In the genomic region with DNA sequence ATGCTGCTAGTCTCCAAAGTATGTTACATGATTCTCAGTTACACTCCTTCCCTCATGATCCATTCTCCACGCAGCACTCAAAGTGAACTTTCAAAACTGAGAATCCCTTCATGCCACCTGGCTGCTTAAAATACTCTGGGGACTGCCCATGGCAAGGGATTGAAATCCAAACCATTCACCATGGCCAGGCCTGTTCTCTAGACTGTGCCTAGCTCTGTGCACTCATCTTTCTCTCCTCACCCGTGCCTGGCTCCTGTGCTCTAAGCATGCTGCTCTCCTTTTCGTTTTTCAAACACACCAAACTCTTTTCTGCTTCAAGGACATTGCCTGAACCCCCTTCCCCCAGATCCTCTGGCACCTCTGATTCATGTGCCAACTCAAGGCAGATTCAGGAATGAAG, we compare ENCODE assay signal across 27 cellular contexts.
A peak's percentile ranks its signal among the peaks of the same experiment; 100 is the strongest.
DNase-seq lines count a peak whose midpoint lies in the region; ATAC-seq, FAIRE-seq and TF ChIP-seq lines count a peak whose summit lies in the region.
"Had no signal": no experiment of that assay in that cellular context is flagged by ENCODE, and none has a peak within 500 bp of the region (broad histone marks: within the 10 kb centered on the region; RNA-seq: fewer than 3 reads in every experiment).

No MANE protein-coding gene starts in this region.

- no peak overlapping the region for H4K8ac ChIP-seq in mesendoderm (ENCODE audit: low read depth, low read length)

- no peak for FAIRE-seq in HepG2 (lab: Jason Lieb, UNC)
- FAIRE-seq: A549, D721Med, GM12878, GM12892, GM18507 had no signal

- no peak overlapping the region for H3K4me3 ChIP-seq in cardiac muscle cell
- no peak overlapping the region for H3K4me3 ChIP-seq in left ventricle myocardium inferior
- H3K4me3 ChIP-seq in HepG2 (replicated peaks in 1 of 3; ENCODE audit: insufficient read depth in 1 of 3, low read depth in 2 of 3, low read length in 3 of 3), result no peak overlapping the region
- H3K4me3 ChIP-seq in right lobe of liver, result no peak overlapping the region
- no peak overlapping the region for H3K4me3 ChIP-seq in mesendoderm (ENCODE audit: low read length)
- H3K4me3 ChIP-seq: A549; BLaER1 treated with 17β-estradiol and CSF1 and Interleukin-3, amounts not matched to agents 10 nM and 100 nM; GM12878 had no signal

- no peaks in the 10 kb centered on the region for H3K79me2 ChIP-seq in HepG2 (ENCODE audit: insufficient read depth, low read length)
- H3K79me2 ChIP-seq in mesendoderm (ENCODE audit: control insufficient read depth, insufficient read depth, low read length), result no peaks in the 10 kb centered on the region

- H3K27ac ChIP-seq in cardiac muscle cell (peak overlapping the region; percentile 37), left ventricle myocardium inferior (replicated peaks) (peak overlapping the region; percentile 45), HepG2 (ENCODE audit: extremely low read length, insufficient read depth, low read length) (peak overlapping the region; percentile 67), right lobe of liver (no peak overlapping the region), mesendoderm (ENCODE audit: low read depth, low read length) (no peak overlapping the region)
- H3K27ac ChIP-seq: 22Rv1; A549; BLaER1 treated with 17β-estradiol and CSF1 and Interleukin-3, amounts not matched to agents 10 nM and 100 nM; C4-2B had no signal

- no peak overlapping the region for H4K5ac ChIP-seq in mesendoderm (ENCODE audit: low read length)

- CTCF ChIA-PET in HepG2 (lab: Yijun Ruan, JAX; ENCODE audit: low intra/inter-chr PET ratio, low total read pairs), result no interaction called here

- no peak overlapping the region for H2BK15ac ChIP-seq in mesendoderm (replicated peaks; ENCODE audit: low read depth)

- no peaks in the 10 kb centered on the region for H3K36me3 ChIP-seq in cardiac muscle cell
- H3K36me3 ChIP-seq in left ventricle myocardium inferior, result no peaks in the 10 kb centered on the region
- H3K36me3 ChIP-seq in HepG2 (replicated peaks in 1 of 2; ENCODE audit: control insufficient read depth in 1 of 2, insufficient read depth in 2 of 2, low read length in 2 of 2), result no peaks in the 10 kb centered on the region
- no peaks in the 10 kb centered on the region for H3K36me3 ChIP-seq in right lobe of liver
- no peaks in the 10 kb centered on the region for H3K36me3 ChIP-seq in mesendoderm (ENCODE audit: control insufficient read depth, insufficient read depth, low read length)
- H3K36me3 ChIP-seq: BLaER1 treated with 17β-estradiol and CSF1 and Interleukin-3, amounts not matched to agents 10 nM and 100 nM had no signal

- no peak overlapping the region for H3K18ac ChIP-seq in mesendoderm (ENCODE audit: low read length)

- no peaks in the 10 kb centered on the region for H3K27me3 ChIP-seq in cardiac muscle cell
- H3K27me3 ChIP-seq in left ventricle myocardium inferior (ENCODE audit: low read depth), result no peaks in the 10 kb centered on the region
- no peaks in the 10 kb centered on the region for H3K27me3 ChIP-seq in HepG2 (ENCODE audit: control insufficient read depth in 1 of 2, insufficient read depth in 2 of 2, low read length in 2 of 2)
- H3K27me3 ChIP-seq in right lobe of liver, result no peaks in the 10 kb centered on the region
- H3K27me3 ChIP-seq in mesendoderm (ENCODE audit: insufficient read depth, low read length, poor library complexity), result no peaks in the 10 kb centered on the region
- H3K27me3 ChIP-seq: BLaER1 treated with 17β-estradiol and CSF1 and Interleukin-3, amounts not matched to agents 10 nM and 100 nM had no signal

- H4K20me1 ChIP-seq in HepG2 (ENCODE audit: insufficient read depth, low read length), result no peaks in the 10 kb centered on the region
- H4K20me1 ChIP-seq: BLaER1 treated with 17β-estradiol and CSF1 and Interleukin-3, amounts not matched to agents 10 nM and 100 nM had no signal

- H3K9ac ChIP-seq in HepG2 (ENCODE audit: insufficient read depth, low read depth, low read length) (no peak overlapping the region), mesendoderm (ENCODE audit: low read length) (no peak overlapping the region)
- H3K9ac ChIP-seq: BLaER1 treated with 17β-estradiol and CSF1 and Interleukin-3, amounts not matched to agents 10 nM and 100 nM had no signal

- POLR2A ChIA-PET in HepG2 (lab: Yijun Ruan, JAX), result no interaction called here

- no peak for TF ChIP-seq EP300 in HepG2 (IDR thresholded peaks at IDR 0.05; ENCODE audit: low read depth in 2 of 2, low read length in 2 of 2)
- no peak for TF ChIP-seq EP300 in HepG2 (CRISPR knock-in tag; IDR thresholded peaks at IDR 0.05; ENCODE audit: borderline replicate concordance)

- H3K23ac ChIP-seq in mesendoderm (ENCODE audit: low read length), result peak overlapping the region; percentile 48

- TF ChIP-seq RAD21 in HepG2 (CRISPR knock-in tag; IDR thresholded peaks at IDR 0.05), result no peak

- BruUV-seq in HepG2 (replicated peaks; lab: Mats Ljungman, UMichigan), result no TSS peak

- H3K56ac ChIP-seq in mesendoderm (ENCODE audit: low read length), result no peak overlapping the region

- WGBS in HepG2 (ENCODE audit: low lambda C conversion rate), result 56% methylated on average over 3 of the region's 3 CpGs
- 93% methylated on average over 3 of the region's 3 CpGs for WGBS in right lobe of liver (ENCODE audit: insufficient coverage, low coverage, low lambda C conversion rate, missing lambda C conversion rate)
- WGBS in mesendoderm (ENCODE audit: extremely low coverage, insufficient coverage, low lambda C conversion rate), result no CpG with 5 or more reads among the region's 3 CpGs

- H3K4ac ChIP-seq in mesendoderm (ENCODE audit: low read depth, low read length), result no peak overlapping the region

- H2BK5ac ChIP-seq in mesendoderm (ENCODE audit: low read length), result no peak overlapping the region

- peaks cover 5% of the 10 kb centered on the region for H3K4me1 ChIP-seq in cardiac muscle cell (ENCODE audit: low read depth)
- H3K4me1 ChIP-seq in left ventricle myocardium inferior, result peaks cover 23% of the 10 kb centered on the region
- peaks cover 38% of the 10 kb centered on the region for H3K4me1 ChIP-seq in HepG2 (ENCODE audit: insufficient read depth, low read length)
- H3K4me1 ChIP-seq in right lobe of liver, result no peaks in the 10 kb centered on the region
- H3K4me1 ChIP-seq in mesendoderm (ENCODE audit: control insufficient read depth, low read depth, low read length), result no peaks in the 10 kb centered on the region
- H3K4me1 ChIP-seq: A549; BLaER1 treated with 17β-estradiol and CSF1 and Interleukin-3, amounts not matched to agents 10 nM and 100 nM; Caco-2 had no signal

- intact Hi-C loops in Right ventricle myocardium superior (cut with DNase I) (no loop called here), left ventricle myocardium inferior (cut with micrococcal nuclease) (no loop called here), Right ventricle myocardium inferior (cut with DNase I) (no loop called here), HepG2 (cut with micrococcal nuclease; ENCODE audit: unreplicated experiment) (no loop called here), right lobe of liver (cut with DNase I) (no loop called here)

- H2AK5ac ChIP-seq in mesendoderm (ENCODE audit: low read length), result no peak overlapping the region

- TF ChIP-seq CTCF in cardiac muscle cell (IDR thresholded peaks at IDR 0.05; ENCODE audit: low read depth, low read length), result no peak
- no peak for TF ChIP-seq CTCF in left ventricle myocardium inferior (IDR thresholded peaks at IDR 0.05; ENCODE audit: borderline replicate concordance)
- no peak for TF ChIP-seq CTCF in HepG2 (CRISPR knock-in tag; IDR thresholded peaks at IDR 0.05)
- TF ChIP-seq CTCF in right lobe of liver (IDR thresholded peaks at IDR 0.05), result no peak

- H3K79me1 ChIP-seq in mesendoderm (ENCODE audit: low read length), result no peaks in the 10 kb centered on the region

- in situ Hi-C loops in HepG2 (cut with HindIII; ENCODE audit: extremely low pct_ligation_motif_present, low pct_unique_long_range_greater_than_20kb), result no loop called here

- no peak overlapping the region for H3K4me2 ChIP-seq in HepG2 (ENCODE audit: low read depth, low read length)
- no peak overlapping the region for H3K4me2 ChIP-seq in mesendoderm (ENCODE audit: low read length)
- H3K4me2 ChIP-seq: A549; BLaER1 treated with 17β-estradiol and CSF1 and Interleukin-3, amounts not matched to agents 10 nM and 100 nM had no signal

- DNase-seq in cardiac muscle cell (ENCODE audit: low read depth in 1 of 2, low spot score in 1 of 2), result no peak
- DNase-seq in Right ventricle myocardium superior, result no peak
- DNase-seq in left ventricle myocardium inferior, result no peak
- DNase-seq in Right ventricle myocardium inferior (ENCODE audit: missing footprints), result no peak
- DNase-seq in HepG2 (ENCODE audit: low spot score), result no peak
- DNase-seq in right lobe of liver, result no peak
- no peak for DNase-seq in mesendoderm
- no peak for DNase-seq in DMS114 treated with DMSO at 0.1 percent for 48 hours (lab: John Stamatoyannopoulos, UW; ENCODE audit: unreplicated experiment)
- DNase-seq: AML-193; Caco-2; Calu3; CD4-positive, alpha-beta T cell; CD8-positive, alpha-beta T cell; DMS153; DMS53; DMS79; DND-41; EL; GDM1 had no signal

- TF ChIP-seq POLR2A in HepG2 (IDR thresholded peaks at IDR 0.05; ENCODE audit: insufficient read depth in 1 of 2, low read depth in 2 of 2, low read length in 2 of 2) (no peak), right lobe of liver (IDR thresholded peaks at IDR 0.05) (no peak)

- ATAC-seq in Right ventricle myocardium superior (ENCODE audit: poor library complexity) (no peak), Right ventricle myocardium inferior (no peak), HepG2 (no peak), right lobe of liver (no peak)
- ATAC-seq: A549; CD8-positive, alpha-beta T cell; GM12878 had no signal

- H3K9me3 ChIP-seq in cardiac muscle cell (ENCODE audit: low read depth) (no peaks in the 10 kb centered on the region), left ventricle myocardium inferior (replicated peaks) (no peaks in the 10 kb centered on the region), HepG2 (ENCODE audit: low read length) (no peaks in the 10 kb centered on the region), right lobe of liver (no peaks in the 10 kb centered on the region)
- H3K9me3 ChIP-seq: A549; BLaER1 treated with 17β-estradiol and CSF1 and Interleukin-3, amounts not matched to agents 10 nM and 100 nM; Caco-2 had no signal

- no peak overlapping the region for H2AFZ ChIP-seq in HepG2 (ENCODE audit: low read length)

- H2BK120ac ChIP-seq in mesendoderm (ENCODE audit: low read depth, low read length), result no peak overlapping the region

TF ChIP-seq in HepG2, 621 proteins besides CTCF, POLR2A, EP300 and RAD21 (continues in another document):
- TF ChIP-seq CBFB (CRISPR knock-in tag; IDR thresholded peaks at IDR 0.05), result no peak
- no peak for TF ChIP-seq NR1H2 (CRISPR knock-in tag; IDR thresholded peaks at IDR 0.05; ENCODE audit: borderline replicate concordance, low read depth)
- TF ChIP-seq GPBP1L1 (CRISPR knock-in tag; IDR thresholded peaks at IDR 0.05), result no peak

Comparison
In these comparisons a context has a peak if more than half of its experiments do, and no peak if none do; other contexts are left out.
1. H3K27ac ChIP-seq: peak in cardiac muscle cell (single experiment), left ventricle myocardium inferior (single experiment) and HepG2 (single experiment); none in right lobe of liver (0 of 3) and mesendoderm (single experiment).